Comparison of ENCODE assay signal across 1 cellular context in genomic region chr17:38691154-38691553, GRCh38.
TF ChIP-seq lines count a peak whose summit lies in the region.

No MANE protein-coding gene starts in this region.

TF ChIP-seq in SK-N-SH treated with all-trans-retinoic acid at 6 μM for 48 hours, 23 proteins besides CTCF, POLR2A, EP300 and RAD21 (continued from another document):
- TF ChIP-seq OSR1 (CRISPR knock-in tag; IDR thresholded peaks at IDR 0.05) = no peak
- TF ChIP-seq ZNF565 (CRISPR knock-in tag; conservative IDR thresholded peaks at IDR 0.05; ENCODE audit: low read depth) = no peak
- TF ChIP-seq ARNTL (CRISPR knock-in tag; IDR thresholded peaks at IDR 0.05; ENCODE audit: borderline replicate concordance, low read depth) = no peak
- TF ChIP-seq ZFP30 (CRISPR knock-in tag; IDR thresholded peaks at IDR 0.05) = no peak
- TF ChIP-seq ESRRG (CRISPR knock-in tag; IDR thresholded peaks at IDR 0.05) = no peak
TF ChIP-seq in SK-N-SH treated with all-trans-retinoic acid at 6 μM for 48 hours: peak in this region for 0.
